17 cellular contexts compared by ENCODE assay signal in the genomic region with DNA sequence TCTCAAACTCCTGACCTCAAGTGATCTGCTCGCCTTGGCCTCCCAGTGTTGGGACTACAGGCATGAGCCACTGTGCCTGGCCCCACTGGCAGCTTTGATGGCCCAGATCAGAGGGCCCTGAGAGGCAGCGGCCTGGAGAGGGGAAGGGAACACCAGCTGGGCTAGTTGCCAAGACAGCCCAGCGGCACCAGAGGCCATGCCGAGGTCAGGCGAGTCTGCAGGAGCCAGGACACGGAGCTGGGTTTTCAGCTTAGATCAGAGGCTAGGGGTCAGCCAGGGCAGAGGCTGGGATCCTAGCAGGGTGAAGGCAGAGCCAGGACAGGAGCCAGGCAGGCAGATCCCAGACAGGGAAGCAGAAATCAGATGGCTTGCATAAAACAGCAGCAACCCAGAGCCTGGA.
DNase-seq lines count a peak whose midpoint lies in the region; ATAC-seq and TF ChIP-seq lines count a peak whose summit lies in the region.
"Had no signal": no experiment of that assay in that cellular context is flagged by ENCODE, and none has a peak within 500 bp of the region (broad histone marks: within the 10 kb centered on the region; RNA-seq: fewer than 3 reads in every experiment).

No MANE protein-coding gene starts in this region.

- no peak overlapping the region for H3K4me3 ChIP-seq in Panc1 (ENCODE audit: low read depth in 2 of 2, low read length in 2 of 2)
- H3K4me3 ChIP-seq in testis = no peak overlapping the region
- H3K4me3 ChIP-seq: body of pancreas had no signal

- TF ChIP-seq RAD21 in Ishikawa (IDR thresholded peaks at IDR 0.05; ENCODE audit: low read depth) = no peak

- POLR2A ChIA-PET in Panc1 (lab: Charles Lee) = no interaction called here

- H3K36me3 ChIP-seq in Panc1 (ENCODE audit: control insufficient read depth, insufficient read depth, low read length) = no peaks in the 10 kb centered on the region
- H3K36me3 ChIP-seq in testis (ENCODE audit: low read depth, missing control alignments) = no peaks in the 10 kb centered on the region

- intact Hi-C loops in Panc1 (cut with micrococcal nuclease; ENCODE audit: unreplicated experiment) = no loop called here
- intact Hi-C loops in left ventricle myocardium superior (cut with micrococcal nuclease) = no loop called here
- intact Hi-C loops in testis (cut with DNase I; ENCODE audit: low total_unique reads) = no loop called here

- TF ChIP-seq POLR2A in testis (IDR thresholded peaks at IDR 0.05) = no peak

- TF ChIP-seq CTCF in Panc1 (IDR thresholded peaks at IDR 0.05) (no peak), testis (IDR thresholded peaks at IDR 0.05) (no peak)

- TF ChIP-seq EP300 in Ishikawa (IDR thresholded peaks at IDR 0.05; ENCODE audit: borderline replicate concordance) = no peak

- no TSS peak for BruUV-seq in Panc1 (replicated peaks; lab: Mats Ljungman, UMichigan)

- in situ Hi-C loops in Panc1 (cut with HindIII; ENCODE audit: low pct_unique_long_range_greater_than_20kb, low sequenced_read_pairs) = no loop called here

- H3K27ac ChIP-seq in Panc1 (ENCODE audit: low read length) (peak overlapping the region; percentile 69), testis (no peak overlapping the region)
- H3K27ac ChIP-seq: body of pancreas had no signal

- DNase-seq in Panc1 (ENCODE audit: low read depth, low spot score) (no peak), left ventricle myocardium superior (peak; percentile 62), testis (peak; percentile 47), NCI-H2081 (lab: John Stamatoyannopoulos, UW) (no peak)
- DNase-seq in activated effector memory CD4-positive, alpha-beta T cell treated with Interleukin-2 at 50 U/mL for 16 hours = no peak
- DNase-seq: activated CD4-positive, alpha-beta T cell treated with anti-CD3 and anti-CD28 coated beads for 1 hour; activated CD8-positive, alpha-beta T cell treated with anti-CD3 and anti-CD28 coated beads for 36 hours; HFFc6; KBM-7; naive thymus-derived CD4-positive, alpha-beta T cell; NCI-H1694; SHP77 treated with DMSO at 0.1 percent for 48 hours; stimulated activated CD4-positive, alpha-beta T cell treated with anti-CD3 and anti-CD28 coated beads, Interleukin-4, amount 100 ng/mL, for 1 hour had no signal

- CTCF ChIA-PET in Panc1 (lab: Charles Lee) = interaction anchor here (1.1 kb wide), 1 partner anchor 22 kb away, joined by 3 read pairs; no protein-coding TSS in a partner anchor

- H3K27me3 ChIP-seq in Panc1 (ENCODE audit: control insufficient read depth, insufficient read depth, low read length) (no peaks in the 10 kb centered on the region), testis (no peaks in the 10 kb centered on the region)
- H3K27me3 ChIP-seq: body of pancreas had no signal

- H3K4me1 ChIP-seq in Panc1 (ENCODE audit: control insufficient read depth, insufficient read depth, low read length) (peaks cover 50% of the 10 kb centered on the region), testis (peaks cover 10% of the 10 kb centered on the region)
- H3K4me1 ChIP-seq: body of pancreas had no signal

- ATAC-seq in Panc1 (peak; percentile 28), left ventricle myocardium superior (peak; percentile 74), GM18861 (IDR thresholded peaks at IDR 0.05; ENCODE audit: unreplicated experiment) (no peak)
- ATAC-seq: activated CD8-positive, alpha-beta T cell treated with anti-CD3 and anti-CD28 coated beads for 36 hours; body of pancreas; naive thymus-derived CD4-positive, alpha-beta T cell; stimulated activated memory B cell treated with anti-CD40 and anti-IgM and Interleukin-4, amounts not matched to agents 10 μg/mL and 1 μg/mL and 100 μg/mL, for 72 hours had no signal

- no peaks in the 10 kb centered on the region for H3K9me3 ChIP-seq in Panc1 (ENCODE audit: control insufficient read depth, insufficient read depth, low read depth, low read length)
- H3K9me3 ChIP-seq in testis = no peaks in the 10 kb centered on the region
- H3K9me3 ChIP-seq: body of pancreas had no signal

- 47 to 53% methylated on average over 5 to 6 of the region's 6 CpGs for WGBS in testis, 2 donors

TF ChIP-seq in Ishikawa, 13 proteins besides CTCF, POLR2A, EP300 and RAD21:
- TF ChIP-seq NFIC (IDR thresholded peaks at IDR 0.05) = 0 out of 2 replicates have a peak, but pooled peaks have one; percentile 37
- TF ChIP-seq, protein P1, sequence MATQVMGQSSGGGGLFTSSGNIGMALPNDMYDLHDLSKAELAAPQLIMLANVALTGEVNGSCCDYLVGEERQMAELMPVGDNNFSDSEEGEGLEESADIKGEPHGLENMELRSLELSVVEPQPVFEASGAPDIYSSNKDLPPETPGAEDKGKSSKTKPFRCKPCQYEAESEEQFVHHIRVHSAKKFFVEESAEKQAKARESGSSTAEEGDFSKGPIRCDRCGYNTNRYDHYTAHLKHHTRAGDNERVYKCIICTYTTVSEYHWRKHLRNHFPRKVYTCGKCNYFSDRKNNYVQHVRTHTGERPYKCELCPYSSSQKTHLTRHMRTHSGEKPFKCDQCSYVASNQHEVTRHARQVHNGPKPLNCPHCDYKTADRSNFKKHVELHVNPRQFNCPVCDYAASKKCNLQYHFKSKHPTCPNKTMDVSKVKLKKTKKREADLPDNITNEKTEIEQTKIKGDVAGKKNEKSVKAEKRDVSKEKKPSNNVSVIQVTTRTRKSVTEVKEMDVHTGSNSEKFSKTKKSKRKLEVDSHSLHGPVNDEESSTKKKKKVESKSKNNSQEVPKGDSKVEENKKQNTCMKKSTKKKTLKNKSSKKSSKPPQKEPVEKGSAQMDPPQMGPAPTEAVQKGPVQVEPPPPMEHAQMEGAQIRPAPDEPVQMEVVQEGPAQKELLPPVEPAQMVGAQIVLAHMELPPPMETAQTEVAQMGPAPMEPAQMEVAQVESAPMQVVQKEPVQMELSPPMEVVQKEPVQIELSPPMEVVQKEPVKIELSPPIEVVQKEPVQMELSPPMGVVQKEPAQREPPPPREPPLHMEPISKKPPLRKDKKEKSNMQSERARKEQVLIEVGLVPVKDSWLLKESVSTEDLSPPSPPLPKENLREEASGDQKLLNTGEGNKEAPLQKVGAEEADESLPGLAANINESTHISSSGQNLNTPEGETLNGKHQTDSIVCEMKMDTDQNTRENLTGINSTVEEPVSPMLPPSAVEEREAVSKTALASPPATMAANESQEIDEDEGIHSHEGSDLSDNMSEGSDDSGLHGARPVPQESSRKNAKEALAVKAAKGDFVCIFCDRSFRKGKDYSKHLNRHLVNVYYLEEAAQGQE (IDR thresholded peaks at IDR 0.05; ENCODE audit: low read depth) = no peak

Comparison
In these comparisons a context has a peak if more than half of its experiments do, and no peak if none do; other contexts are left out.
1. DNase-seq: peak in left ventricle myocardium superior (single experiment) and testis (single experiment); none in Panc1 (single experiment), activated effector memory CD4-positive, alpha-beta T cell treated with Interleukin-2 at 50 U/mL for 16 hours (single experiment) and NCI-H2081 (0 of 2).